In the genomic region with DNA sequence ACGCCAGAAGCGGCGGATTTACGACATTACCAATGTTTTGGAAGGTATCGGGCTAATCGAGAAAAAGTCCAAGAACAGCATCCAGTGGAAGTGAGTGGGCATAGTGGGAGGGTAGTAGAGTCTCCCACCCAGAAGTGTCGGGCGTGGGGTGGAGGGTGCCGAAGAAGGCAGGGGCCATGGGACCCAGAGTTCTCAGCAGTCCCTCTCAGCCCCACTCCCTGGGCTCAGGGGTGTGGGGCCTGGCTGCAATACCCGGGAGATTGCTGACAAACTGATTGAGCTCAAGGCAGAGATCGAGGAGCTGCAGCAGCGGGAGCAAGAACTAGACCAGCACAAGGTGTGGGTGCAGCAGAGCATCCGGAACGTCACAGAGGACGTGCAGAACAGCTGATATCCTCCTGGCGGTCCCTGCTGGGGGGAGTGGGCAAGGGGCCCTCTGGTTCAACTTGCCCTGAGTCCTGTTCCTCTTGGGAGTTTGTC, we compare ENCODE assay signal across 8 cellular contexts. TPM values are rescaled to one million over a fixed set of nuclear protein-coding genes. Genes with fewer than 3 reads are reported as not detected.
DNase-seq lines count a peak whose midpoint lies in the region; ATAC-seq and TF ChIP-seq lines count a peak whose summit lies in the region.

No MANE protein-coding gene starts in this region.

- no peak overlapping the region for H2BK15ac ChIP-seq in mesenchymal stem cell (ENCODE audit: low read depth, poor library complexity, severe bottlenecking)

- intact Hi-C loops in heart right ventricle (cut with DNase I) (loop anchor here in 3 of 10 donors (5.0 kb wide), 2 partner anchors 34 to 54 kb away; a partner anchor contains a TSS), Right ventricle myocardium superior (cut with DNase I) (no loop called here), aorta (cut with DNase I) (loop anchor here in 1 of 2 donors (5.0 kb wide), 1 partner anchor 34 kb away; a partner anchor contains a TSS)

- H2AFZ ChIP-seq in mesenchymal stem cell (ENCODE audit: low read depth, low read length), result no peak overlapping the region

- DNase-seq in heart right ventricle (no peak), Right ventricle myocardium superior (no peak), mesenchymal stem cell (no peak), aorta (no peak), GM20000 (ENCODE audit: low spot score) (no peak)
- no peak for DNase-seq in stimulated activated naive CD4-positive, alpha-beta T cell (lab: John Stamatoyannopoulos, UW)

- H3K4ac ChIP-seq in mesenchymal stem cell (ENCODE audit: low read depth in 1 of 2, low read length in 2 of 2), result peak overlapping the region; percentile 30 to 62

- TF ChIP-seq CTCF in heart right ventricle (IDR thresholded peaks at IDR 0.05), result no peak
- TF ChIP-seq CTCF in brain (conservative IDR thresholded peaks at IDR 0.05), result no peak
- no peak for TF ChIP-seq CTCF in GM20000 (IDR thresholded peaks at IDR 0.05; ENCODE audit: extremely low read depth, missing control alignments)

- H3K9ac ChIP-seq in mesenchymal stem cell (ENCODE audit: low read length), result peak overlapping the region; percentile 98

- H3K27me3 Mint-ChIP-seq in brain, result peaks cover 6% of the 10 kb centered on the region

- peak overlapping the region; percentile 78 to 100 (median 90) for H3K4me3 ChIP-seq in heart right ventricle
- peak overlapping the region; percentile 97 to 99 for H3K4me3 ChIP-seq in mesenchymal stem cell (ENCODE audit: insufficient read depth in 1 of 2, low read depth in 1 of 2, low read length in 2 of 2)
- H3K4me3 ChIP-seq in aorta (ENCODE audit: low read length in 2 of 2), result peak overlapping the region; percentile 71 to 81

- no peaks in the 10 kb centered on the region for H3K27me3 ChIP-seq in heart right ventricle
- H3K27me3 ChIP-seq in mesenchymal stem cell (ENCODE audit: control insufficient read depth in 1 of 2, insufficient read depth in 1 of 2, low read length in 2 of 2), result no peaks in the 10 kb centered on the region
- H3K27me3 ChIP-seq in aorta (ENCODE audit: control insufficient read depth in 1 of 2, insufficient read depth in 2 of 2, low read length in 1 of 2), result no peaks in the 10 kb centered on the region

- H3K79me1 ChIP-seq in mesenchymal stem cell (replicated peaks; ENCODE audit: low read length, poor library complexity, severe bottlenecking), result peaks cover 26% of the 10 kb centered on the region

- no peak overlapping the region for H2BK12ac ChIP-seq in mesenchymal stem cell (ENCODE audit: low read length in 2 of 2)

- H3K9me3 ChIP-seq in heart right ventricle, result no peaks in the 10 kb centered on the region
- no peaks in the 10 kb centered on the region for H3K9me3 ChIP-seq in mesenchymal stem cell (ENCODE audit: control insufficient read depth, low read length)
- H3K9me3 ChIP-seq in aorta (ENCODE audit: control insufficient read depth, low read length), result no peaks in the 10 kb centered on the region

- peak overlapping the region; percentile 97 for H4K8ac ChIP-seq in mesenchymal stem cell (ENCODE audit: low read length)

- ATAC-seq in heart right ventricle, result no peak
- ATAC-seq in Right ventricle myocardium superior (ENCODE audit: poor library complexity), result no peak
- ATAC-seq in aorta (ENCODE audit: low FRiP score), result no peak
- ATAC-seq in GM19463 (IDR thresholded peaks at IDR 0.05; ENCODE audit: unreplicated experiment), result no peak

- H2BK5ac ChIP-seq in mesenchymal stem cell (ENCODE audit: low read depth, low read length, poor library complexity, severe bottlenecking), result no peak overlapping the region

- H4K91ac ChIP-seq in mesenchymal stem cell (ENCODE audit: low read length), result no peak overlapping the region

- WGBS in heart right ventricle, 2 donors, result 26 to 30% methylated on average over 16 of the region's 16 CpGs
- 41% methylated on average over 16 of the region's 16 CpGs for WGBS in mesenchymal stem cell
- 32% methylated on average over 16 of the region's 16 CpGs for WGBS in aorta, 2 donors

- H3K14ac ChIP-seq in mesenchymal stem cell (ENCODE audit: low read length in 2 of 2), result peak overlapping the region in 1 of 2 experiments; percentile 63

- H3K36me3 Mint-ChIP-seq in brain, result peaks cover 35% of the 10 kb centered on the region

- no peak overlapping the region for H2BK120ac ChIP-seq in mesenchymal stem cell (ENCODE audit: low read depth, low read length)

- H3K27ac ChIP-seq in heart right ventricle (peak overlapping the region in 9 of 10 donors; percentile 81 to 94 (median 86)), mesenchymal stem cell (ENCODE audit: low read length, poor library complexity, severe bottlenecking) (no peak overlapping the region), aorta (ENCODE audit: low read depth in 1 of 2, low read length in 2 of 2) (no peak overlapping the region)

- peak overlapping the region; percentile 38 to 93 (median 83) for H3K27ac Mint-ChIP-seq in brain

- H3K4me1 ChIP-seq in heart right ventricle (peaks cover 18 to 59% (median 33%) of the 10 kb centered on the region in 9 donors), mesenchymal stem cell (ENCODE audit: control insufficient read depth, insufficient read depth, low read depth, low read length) (peaks cover 28% of the 10 kb centered on the region), aorta (ENCODE audit: control insufficient read depth in 1 of 2, insufficient read depth in 2 of 2, low read length in 2 of 2) (no peaks in the 10 kb centered on the region)

- no peak overlapping the region for H2AK5ac ChIP-seq in mesenchymal stem cell (ENCODE audit: low read length, severe bottlenecking)

- peak overlapping the region; percentile 81 for H3K4me2 ChIP-seq in mesenchymal stem cell (ENCODE audit: low read length, poor library complexity, severe bottlenecking)

- no peak overlapping the region for H3K23ac ChIP-seq in mesenchymal stem cell (ENCODE audit: low read length in 2 of 2)

- H3K36me3 ChIP-seq in heart right ventricle (peaks cover 3 to 49% (median 40%) of the 10 kb centered on the region in 9 donors), mesenchymal stem cell (ENCODE audit: control insufficient read depth in 1 of 2, insufficient read depth in 2 of 2, low read depth in 1 of 2, low read length in 2 of 2) (peaks cover 47% of the 10 kb centered on the region in 2 experiments), aorta (ENCODE audit: control insufficient read depth in 1 of 2, insufficient read depth in 2 of 2, low read length in 1 of 2) (peaks cover 0 to 15% of the 10 kb centered on the region in 2 donors)

- peaks cover 0 to 2% (median 0%) of the 10 kb centered on the region in 5 experiments for H3K9me3 Mint-ChIP-seq in brain

- peak overlapping the region in 1 of 2 experiments; percentile 61 for H3K18ac ChIP-seq in mesenchymal stem cell (ENCODE audit: low read depth in 1 of 2, low read length in 2 of 2)

- peaks cover 31% of the 10 kb centered on the region for H3K4me1 Mint-ChIP-seq in brain

- H3K4me3 Mint-ChIP-seq in brain, result peak overlapping the region; percentile 86 to 95 (median 91)

RNA-seq across cellular contexts. Expression of a gene that starts 0.9 kb away (rescaled TPM):
- total RNA-seq in heart right ventricle, result 10 to 100 TPM; 21.9 to 45.6 (median 28.6) TPM
- 10 to 100 TPM; 33.4 to 38.4 TPM for polyA plus RNA-seq in heart right ventricle
- 34.8 TPM for total RNA-seq in Right ventricle myocardium superior
- polyA plus RNA-seq in brain (ENCODE audit: insufficient read depth, low read depth, low replicate concordance), result 30.8 TPM
- 40.9 TPM for polyA plus RNA-seq in mesenchymal stem cell (2013, experiment 1 of 2)
- polyA plus RNA-seq in mesenchymal stem cell (2013, experiment 2 of 2), result 39.0 TPM
- total RNA-seq in aorta, result 10 to 100 TPM; 54.2 to 58.1 TPM
- 10 to 100 TPM; 27.9 to 50.2 TPM for polyA plus RNA-seq in aorta

RNA-seq across cellular contexts. Expression of a gene that starts 2.9 kb away (rescaled TPM):
- total RNA-seq in heart right ventricle (1 to 10 TPM; 1.8 to 4.8 (median 3.0) TPM), Right ventricle myocardium superior (2.3 TPM), aorta (1 to 10 TPM; 1.3 to 4.4 TPM)
- polyA plus RNA-seq in heart right ventricle (1 to 10 TPM; 7.7 to 8.8 TPM), brain (ENCODE audit: insufficient read depth, low read depth, low replicate concordance) (3.0 TPM), aorta (1 to 10 TPM in 1 of 2 donors, under 1 TPM in 1; 0.51 to 1.8 TPM)
- 0.01 TPM for polyA plus RNA-seq in mesenchymal stem cell (2013, experiment 1 of 2)
- not detected for polyA plus RNA-seq in mesenchymal stem cell (2013, experiment 2 of 2)

RNA-seq across cellular contexts. Expression of a gene that starts 6.1 kb away (rescaled TPM):
- total RNA-seq in heart right ventricle (1 to 10 TPM in 1 of 10 donors, under 1 TPM in 9; 0.19 to 1.1 (median 0.42) TPM), Right ventricle myocardium superior (0.54 TPM), aorta (1 to 10 TPM in 1 of 2 donors, under 1 TPM in 1; 0.97 to 3.4 TPM)
- polyA plus RNA-seq in heart right ventricle (1 to 10 TPM; 1.3 to 1.9 TPM), brain (ENCODE audit: insufficient read depth, low read depth, low replicate concordance) (6.5 TPM), aorta (1 to 10 TPM; 5.8 to 7.4 TPM)
- polyA plus RNA-seq in mesenchymal stem cell (2013, experiment 1 of 2), result 0.64 TPM
- 0.49 TPM for polyA plus RNA-seq in mesenchymal stem cell (2013, experiment 2 of 2)

RNA-seq across cellular contexts. Expression of a gene that starts 9.1 kb away (rescaled TPM):
- total RNA-seq in heart right ventricle, result 10 to 100 TPM in 9 of 10 donors, 1 to 10 TPM in 1; 8.0 to 15.2 (median 12.1) TPM
- polyA plus RNA-seq in heart right ventricle, result 10 to 100 TPM; 13.0 to 30.9 TPM
- total RNA-seq in Right ventricle myocardium superior, result 7.7 TPM
- 26.6 TPM for polyA plus RNA-seq in brain (ENCODE audit: insufficient read depth, low read depth, low replicate concordance)
- polyA plus RNA-seq in mesenchymal stem cell (2013, experiment 1 of 2), result 11.4 TPM
- 11.2 TPM for polyA plus RNA-seq in mesenchymal stem cell (2013, experiment 2 of 2)
- 10 to 100 TPM; 18.1 to 33.8 TPM for total RNA-seq in aorta
- polyA plus RNA-seq in aorta, result 10 to 100 TPM in 1 of 2 donors, 1 to 10 TPM in 1; 3.0 to 45.7 TPM

RNA-seq across cellular contexts. Expression of a gene that starts 22.5 kb away (rescaled TPM):
- total RNA-seq in heart right ventricle (10 to 100 TPM; 71.8 to 92.2 (median 79.9) TPM), Right ventricle myocardium superior (105 TPM), aorta (10 to 100 TPM; 24.4 to 47.2 TPM)
- polyA plus RNA-seq in heart right ventricle (100 to 1,000 TPM; 115 to 132 TPM), brain (ENCODE audit: insufficient read depth, low read depth, low replicate concordance) (25.6 TPM), aorta (100 to 1,000 TPM in 1 of 2 donors, 10 to 100 TPM in 1; 67.5 to 122 TPM)
- 13.9 TPM for polyA plus RNA-seq in mesenchymal stem cell (2013, experiment 1 of 2)
- 12.8 TPM for polyA plus RNA-seq in mesenchymal stem cell (2013, experiment 2 of 2)

Comparison
In these comparisons a context has a peak if more than half of its experiments do, and no peak if none do; other contexts are left out.
1. H3K27ac ChIP-seq: peak in heart right ventricle (9 of 10); none in mesenchymal stem cell (single experiment) and aorta (0 of 2).
2. Peak in every context shown above with its lines, with median percentiles within 50 percentile points of each other: H3K4me3 ChIP-seq.